In genomic region chr1:182684128-182684828, GRCh38 we compare ENCODE assay signal across 29 cellular contexts. TPM values are rescaled to one million over a fixed set of nuclear protein-coding genes. Genes with fewer than 3 reads are reported as not detected.
A peak's percentile ranks its signal among the peaks of the same experiment; 100 is the strongest.
DNase-seq lines count a peak whose midpoint lies in the region; ATAC-seq and TF ChIP-seq lines count a peak whose summit lies in the region.
"Had no signal": no experiment of that assay in that cellular context is flagged by ENCODE, and none has a peak within 500 bp of the region (broad histone marks: within the 10 kb centered on the region; RNA-seq: fewer than 3 reads in every experiment).

TSS of gene RGS8 (minus strand) at chr1:182684587. CDS start at chr1:182669649, 14,938 bp downstream.

- H3K9ac ChIP-seq in neural progenitor cell = no peak within 1 kb of the TSS

- ATAC-seq in GM23338 = peak; percentile 85
- ATAC-seq: HepG2, PC-3, right cardiac atrium had no signal

- H3K4me1 Mint-ChIP-seq in GM23338 (peaks cover 5% of the 10 kb centered on the region), neural progenitor cell (peaks cover 21% of the 10 kb centered on the region)
- H3K4me1 Mint-ChIP-seq: immature natural killer cell had no signal

- peaks cover 6% of the 10 kb centered on the region; the same call in 1 of the 2 replicates for H3K9me2 ChIP-seq in GM23338 (ENCODE audit: insufficient read depth)

- H3K4me3 Mint-ChIP-seq in GM23338 (peak within 1 kb of the TSS; percentile 43), neural progenitor cell (no peak within 1 kb of the TSS)
- H3K4me3 Mint-ChIP-seq: immature natural killer cell; stimulated activated effector memory CD8-positive, alpha-beta T cell treated with anti-CD3 and anti-CD28 coated beads, Interleukin-12 subunit alpha, Interleukin-12 subunit beta, amount 100 ng/mL, for 72 hours; T-helper 1 cell treated with Interleukin-12 subunit alpha and Interleukin-12 subunit beta and Interleukin-4 antibody, amounts not matched to agents 30 μg/mL and 1 μg/mL, for 36 hours had no signal

- H4K20me1 ChIP-seq in GM23338 (replicated peaks; ENCODE audit: insufficient read depth) (no peaks in the 10 kb centered on the region), neural progenitor cell (ENCODE audit: low read depth) (no peaks in the 10 kb centered on the region)

- H3K36me3 ChIP-seq in GM23338 (ENCODE audit: insufficient read depth) (no peaks in the 10 kb centered on the region), neural progenitor cell (no peaks in the 10 kb centered on the region)
- H3K36me3 ChIP-seq: esophagus squamous epithelium, tibial artery had no signal

- H3K4me1 ChIP-seq in GM23338 (ENCODE audit: insufficient read depth) (peaks cover 7% of the 10 kb centered on the region), neural progenitor cell (peaks cover 19% of the 10 kb centered on the region)
- H3K4me1 ChIP-seq: tibial artery had no signal

- H3K4me2 ChIP-seq in GM23338 (peak within 1 kb of the TSS; percentile 75), neural progenitor cell (peak within 1 kb of the TSS; percentile 48)

- H3K9me3 ChIP-seq in neural progenitor cell (ENCODE audit: low read depth) = no peaks in the 10 kb centered on the region
- H3K9me3 ChIP-seq: Caco-2, esophagus squamous epithelium, tibial artery had no signal

- no peaks in the 10 kb centered on the region for H3K79me2 ChIP-seq in GM23338 (replicated peaks; ENCODE audit: insufficient read depth)
- H3K79me2 ChIP-seq in neural progenitor cell (ENCODE audit: low read depth) = no peaks in the 10 kb centered on the region

- H3K27ac ChIP-seq in GM23338 (ENCODE audit: low read depth) (no peak within 1 kb of the TSS), caudate nucleus (ENCODE audit: low read depth, low read length) (peak within 1 kb of the TSS; percentile 77), neural progenitor cell (no peak within 1 kb of the TSS)
- H3K27ac ChIP-seq: esophagus squamous epithelium, tibial artery, VCaP had no signal

- no peaks in the 10 kb centered on the region for H3K9me3 Mint-ChIP-seq in GM23338
- H3K9me3 Mint-ChIP-seq in neural progenitor cell = no peaks in the 10 kb centered on the region
- H3K9me3 Mint-ChIP-seq: stimulated activated effector memory CD8-positive, alpha-beta T cell treated with anti-CD3 and anti-CD28 coated beads, Interleukin-12 subunit alpha, Interleukin-12 subunit beta, amount 100 ng/mL, for 72 hours; T-helper 1 cell treated with Interleukin-12 subunit alpha and Interleukin-12 subunit beta and Interleukin-4 antibody, amounts not matched to agents 30 μg/mL and 1 μg/mL, for 36 hours had no signal

- H3F3A ChIP-seq in GM23338 (replicated peaks; ENCODE audit: low read depth) (no peaks in the 10 kb centered on the region), neural progenitor cell (ENCODE audit: low read depth) (peaks cover 6% of the 10 kb centered on the region)

- TF ChIP-seq CTCF in GM23338 (conservative IDR thresholded peaks at IDR 0.05; ENCODE audit: low read depth in 2 of 2) (no peak), neural progenitor cell (IDR thresholded peaks at IDR 0.05) (no peak)

- no peak within 1 kb of the TSS for H3K27ac Mint-ChIP-seq in GM23338
- peak within 1 kb of the TSS; percentile 40 for H3K27ac Mint-ChIP-seq in neural progenitor cell
- H3K27ac Mint-ChIP-seq: immature natural killer cell; stimulated activated effector memory CD8-positive, alpha-beta T cell treated with anti-CD3 and anti-CD28 coated beads, Interleukin-12 subunit alpha, Interleukin-12 subunit beta, amount 100 ng/mL, for 72 hours; T-helper 1 cell treated with Interleukin-12 subunit alpha and Interleukin-12 subunit beta and Interleukin-4 antibody, amounts not matched to agents 30 μg/mL and 1 μg/mL, for 36 hours had no signal

- DNase-seq in GM23338 (ENCODE audit: low spot score) = peak; percentile 57
- DNase-seq in NCI-H1694 treated with DMSO at 0.1 percent for 48 hours (lab: John Stamatoyannopoulos, UW) = peak; percentile 76
- DNase-seq in caudate nucleus (lab: John Stamatoyannopoulos, UW) = peak in 30 of 61 donors; percentile 17 to 67 (median 46)
- peak; percentile 54 for DNase-seq in neural progenitor cell (ENCODE audit: low spot score)
- DNase-seq in HT-29 (ENCODE audit: low spot score) = no peak
- DNase-seq in GF-D8 (lab: John Stamatoyannopoulos, UW) = no peak
- no peak for DNase-seq in NCI-H146 treated with DMSO at 0.1 percent for 48 hours (lab: John Stamatoyannopoulos, UW; ENCODE audit: unreplicated experiment)
- DNase-seq: activated naive CD4-positive, alpha-beta T cell treated with Interleukin-2 at 50 U/mL for 16 hours; AML-193; aorta; Caco-2; cerebellar nuclear complex; effector CD8-positive, alpha-beta T cell; esophagus squamous epithelium; immature natural killer cell; NCI-H146; NCI-H82; right cardiac atrium; SIG-M5; tibial artery had no signal

- H3K36me3 Mint-ChIP-seq in GM23338 (ENCODE audit: low read depth) (no peaks in the 10 kb centered on the region), neural progenitor cell (no peaks in the 10 kb centered on the region)
- H3K36me3 Mint-ChIP-seq: immature natural killer cell; stimulated activated effector memory CD8-positive, alpha-beta T cell treated with anti-CD3 and anti-CD28 coated beads, Interleukin-12 subunit alpha, Interleukin-12 subunit beta, amount 100 ng/mL, for 72 hours had no signal

- peaks cover 33% of the 10 kb centered on the region for H3K27me3 ChIP-seq in GM23338 (ENCODE audit: insufficient read depth)
- H3K27me3 ChIP-seq in neural progenitor cell = peaks cover 16% of the 10 kb centered on the region

- H3K4me3 ChIP-seq in GM23338 = peak within 1 kb of the TSS; percentile 50
- H3K4me3 ChIP-seq in neural progenitor cell = no peak within 1 kb of the TSS
- H3K4me3 ChIP-seq: esophagus squamous epithelium, lung, tibial artery had no signal

- H3K27me3 Mint-ChIP-seq in GM23338 (ENCODE audit: insufficient read depth, low read depth, poor library complexity) = peaks cover 11% of the 10 kb centered on the region
- peaks cover 5% of the 10 kb centered on the region for H3K27me3 Mint-ChIP-seq in neural progenitor cell (ENCODE audit: insufficient read depth, low read depth)

- H2AFZ ChIP-seq in GM23338 = peak within 1 kb of the TSS; percentile 93
- peak within 1 kb of the TSS; percentile 23 for H2AFZ ChIP-seq in neural progenitor cell (replicated peaks)

TF ChIP-seq in GM23338, 12 proteins besides CTCF, POLR2A, EP300 and RAD21 (continues in another document):
- no peak for TF ChIP-seq NANOG (IDR thresholded peaks at IDR 0.05; ENCODE audit: borderline replicate concordance)
- no peak for TF ChIP-seq ZNF462 (CRISPR knock-in tag; IDR thresholded peaks at IDR 0.05)

RNA-seq across cellular contexts. Expression of gene RGS8, which starts in this region (rescaled TPM):
- 1.0 and 2.5 TPM in 2 replicates for total RNA-seq in GM23338 (2014; rRNA removed; shearing (Covaris generic))
- polyA plus RNA-seq in GM23338 (2016; fragmentation: Nextera tagmentation; extraction: Ambion mirVana) = 0.06 and 0.10 TPM in 2 replicates
- total RNA-seq in neural progenitor cell (ENCODE audit: low replicate concordance) = 0.87 and 0.99 TPM in 2 replicates
- not detected in 2 replicates for total RNA-seq in HT-29 (2014; rRNA removed; shearing (Covaris generic))
- total RNA-seq: Caco-2, esophagus squamous epithelium, G401, HepG2, M059J, osteocyte, PC-3 had no signal
- polyA plus RNA-seq: aorta, HepG2, immature natural killer cell had no signal

Comparison
In these comparisons a context has a peak if more than half of its experiments do, and no peak if none do; other contexts are left out.
1. Peak in DNase-seq and H3K4me2 ChIP-seq in neural progenitor cell; RNA of the gene not detected or under 1 TPM.
2. DNase-seq: peak in GM23338 (single experiment) and NCI-H1694 treated with DMSO at 0.1 percent for 48 hours (single experiment); none in HT-29 (single experiment), GF-D8 (single experiment) and NCI-H146 treated with DMSO at 0.1 percent for 48 hours (single experiment).